Comparison of ENCODE assay signal across 12 cellular contexts in the genomic region with DNA sequence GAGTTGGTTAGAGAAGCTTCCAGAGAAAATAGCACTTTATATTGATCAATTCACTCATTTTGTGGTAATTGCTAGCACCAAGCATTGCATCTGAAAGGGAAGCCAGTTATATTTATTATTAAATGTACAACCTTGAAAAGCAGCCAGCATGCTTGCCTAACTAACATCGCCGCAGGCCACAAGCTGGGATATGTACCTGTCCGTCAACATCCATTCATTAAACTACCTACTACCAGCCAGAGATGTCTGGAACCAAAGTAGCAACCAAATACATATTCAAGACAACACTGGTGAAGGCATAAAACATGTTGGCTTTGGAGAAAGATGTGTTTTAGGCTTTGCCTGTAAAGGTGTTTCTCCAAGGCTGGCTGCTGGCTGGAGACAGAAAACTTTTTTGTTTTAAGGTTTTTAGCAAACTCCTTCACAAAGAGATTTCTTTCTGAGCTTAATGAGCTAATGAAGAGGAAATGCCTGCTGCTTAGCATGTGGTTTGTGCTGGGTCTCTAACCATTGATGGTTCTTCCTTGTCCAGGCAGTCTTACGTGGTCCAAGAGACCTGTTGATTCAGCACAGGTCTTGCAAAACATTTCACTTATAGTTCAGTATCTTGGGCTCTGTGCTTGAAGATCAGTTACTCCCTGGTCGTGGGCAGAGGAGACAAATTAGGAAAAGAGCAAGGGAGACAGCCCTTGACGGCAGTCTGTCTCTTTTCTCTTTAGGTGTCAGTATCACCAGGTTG. TPM values are rescaled to one million over a fixed set of nuclear protein-coding genes. Genes with fewer than 3 reads are reported as not detected.
DNase-seq lines count a peak whose midpoint lies in the region; ATAC-seq, FAIRE-seq and TF ChIP-seq lines count a peak whose summit lies in the region.
"Had no signal": no experiment of that assay in that cellular context is flagged by ENCODE, and none has a peak within 500 bp of the region (broad histone marks: within the 10 kb centered on the region; RNA-seq: fewer than 3 reads in every experiment).

No MANE protein-coding gene starts in this region.

- H3K27me3 Mint-ChIP-seq in CD14-positive monocyte (ENCODE audit: low read depth in 3 of 3), result peaks cover 0 to 1% (median 0%) of the 10 kb centered on the region in 3 donors
- H3K27me3 Mint-ChIP-seq in natural killer cell treated with Interleukin-12 subunit alpha and Interleukin-12 subunit beta and Interleukin-15 and Interleukin-18, amount 100 ng/mL, for 72 hours, result peaks cover 0 to 20% of the 10 kb centered on the region in 2 donors

- H3K9me3 ChIP-seq in MG63, result no peaks in the 10 kb centered on the region

- no peak for FAIRE-seq in bronchial epithelial cell (lab: Jason Lieb, UNC)

- H3K36me3 ChIP-seq in bronchial epithelial cell (ENCODE audit: control insufficient read depth, insufficient read depth, low read length) (peaks cover 12% of the 10 kb centered on the region), MG63 (peaks cover 55% of the 10 kb centered on the region)

- H3K27ac Mint-ChIP-seq in CD14-positive monocyte, result peak overlapping the region; percentile 83 to 98 (median 92)
- peak overlapping the region; percentile 77 to 96 for H3K27ac Mint-ChIP-seq in natural killer cell treated with Interleukin-12 subunit alpha and Interleukin-12 subunit beta and Interleukin-15 and Interleukin-18, amount 100 ng/mL, for 72 hours

- peak overlapping the region; percentile 43 to 73 for H3K4me3 Mint-ChIP-seq in CD14-positive monocyte
- H3K4me3 Mint-ChIP-seq in natural killer cell treated with Interleukin-12 subunit alpha and Interleukin-12 subunit beta and Interleukin-15 and Interleukin-18, amount 100 ng/mL, for 72 hours, result peak overlapping the region; percentile 83
- H3K4me3 Mint-ChIP-seq: stimulated activated naive CD8-positive, alpha-beta T cell treated with anti-CD3 and anti-CD28 coated beads, Interleukin-15, amount 100 ng/mL, for 72 hours had no signal

- H3K36me3 Mint-ChIP-seq in CD14-positive monocyte, result peaks cover 14 to 16% of the 10 kb centered on the region in 2 donors
- H3K36me3 Mint-ChIP-seq in natural killer cell treated with Interleukin-12 subunit alpha and Interleukin-12 subunit beta and Interleukin-15 and Interleukin-18, amount 100 ng/mL, for 72 hours, result no peaks in the 10 kb centered on the region

- no peaks in the 10 kb centered on the region for H3K9me3 Mint-ChIP-seq in CD14-positive monocyte
- no peaks in the 10 kb centered on the region for H3K9me3 Mint-ChIP-seq in natural killer cell treated with Interleukin-12 subunit alpha and Interleukin-12 subunit beta and Interleukin-15 and Interleukin-18, amount 100 ng/mL, for 72 hours
- H3K9me3 Mint-ChIP-seq: stimulated activated naive CD8-positive, alpha-beta T cell treated with anti-CD3 and anti-CD28 coated beads, Interleukin-15, amount 100 ng/mL, for 72 hours had no signal

- DNase-seq in CD14-positive monocyte (ENCODE audit: low spot score) (no peak), M059J (ENCODE audit: low read depth) (peak; percentile 41), bronchial epithelial cell (ENCODE audit: low read depth) (peak; percentile 76), NCI-H69 (lab: John Stamatoyannopoulos, UW) (no peak), retina (no peak), MG63 (no peak), NCI-H82 (lab: John Stamatoyannopoulos, UW) (no peak)
- DNase-seq in natural killer cell treated with Interleukin-12 subunit alpha and Interleukin-12 subunit beta and Interleukin-15 and Interleukin-18, amount 100 ng/mL, for 72 hours (ENCODE audit: low spot score), result no peak
- DNase-seq: GDM1, NCI-H1092 treated with DMSO at 0.1 percent for 48 hours had no signal

- H3K27me3 ChIP-seq in bronchial epithelial cell (ENCODE audit: control insufficient read depth, insufficient read depth, low read length), result no peaks in the 10 kb centered on the region
- no peaks in the 10 kb centered on the region for H3K27me3 ChIP-seq in MG63

- ATAC-seq in natural killer cell treated with Interleukin-12 subunit alpha and Interleukin-12 subunit beta and Interleukin-15 and Interleukin-18, amount 100 ng/mL, for 72 hours, result no peak

- H3K4me3 ChIP-seq in bronchial epithelial cell (ENCODE audit: low read depth, low read length), result no peak overlapping the region
- H3K4me3 ChIP-seq in MG63, result no peak overlapping the region; the same call in 1 of the 2 replicates

- intact Hi-C loops in CD14-positive monocyte (cut with micrococcal nuclease), result no loop called here

- no peak for TF ChIP-seq CTCF in CD14-positive monocyte (IDR thresholded peaks at IDR 0.05)
- no peak for TF ChIP-seq CTCF in bronchial epithelial cell (IDR thresholded peaks at IDR 0.05; ENCODE audit: insufficient read depth, low read length, severe bottlenecking)

- H3K4me1 Mint-ChIP-seq in CD14-positive monocyte, result peaks cover 72% of the 10 kb centered on the region
- peaks cover 13 to 27% of the 10 kb centered on the region in 2 donors for H3K4me1 Mint-ChIP-seq in natural killer cell treated with Interleukin-12 subunit alpha and Interleukin-12 subunit beta and Interleukin-15 and Interleukin-18, amount 100 ng/mL, for 72 hours (ENCODE audit: low read depth in 2 of 2)

RNA-seq across cellular contexts. Expression of a gene that starts 3.1 kb away (rescaled TPM):
- 1 to 10 TPM; 8.2 to 9.0 TPM for polyA plus RNA-seq in CD14-positive monocyte
- 7.3 and 13.8 TPM in 2 replicates for total RNA-seq in M059J (2014; rRNA removed; shearing (Covaris generic))
- total RNA-seq in bronchial epithelial cell, result 16.8 and 18.7 TPM in 2 replicates
- total RNA-seq in natural killer cell treated with Interleukin-12 subunit alpha and Interleukin-12 subunit beta and Interleukin-15 and Interleukin-18, amount 100 ng/mL, for 72 hours, result 10 to 100 TPM; 11.2 to 31.9 TPM
- 18.0 and 19.0 TPM in 2 replicates for total RNA-seq in MG63 (2014; rRNA removed; shearing (Covaris generic); ENCODE audit: low replicate concordance)
- polyA plus RNA-seq: neural cell had no signal

RNA-seq across cellular contexts. Expression of a gene that starts 49.5 kb away (rescaled TPM):
- polyA plus RNA-seq in CD14-positive monocyte, result 10 to 100 TPM; 12.2 to 13.3 TPM
- 19.3 and 20.6 TPM in 2 replicates for total RNA-seq in M059J (2014; rRNA removed; shearing (Covaris generic))
- 15.5 and 19.5 TPM in 2 replicates for total RNA-seq in bronchial epithelial cell
- total RNA-seq in natural killer cell treated with Interleukin-12 subunit alpha and Interleukin-12 subunit beta and Interleukin-15 and Interleukin-18, amount 100 ng/mL, for 72 hours, result 10 to 100 TPM; 11.2 to 17.1 TPM
- total RNA-seq in MG63 (2014; rRNA removed; shearing (Covaris generic); ENCODE audit: low replicate concordance), result 21.8 and 28.3 TPM in 2 replicates

RNA-seq across cellular contexts. Expression of a gene that starts 51.2 kb away (rescaled TPM):
- polyA plus RNA-seq in CD14-positive monocyte, result 1 to 10 TPM in 1 of 2 donors, under 1 TPM in 1; 0.81 to 1.1 TPM
- total RNA-seq in M059J (2014; rRNA removed; shearing (Covaris generic)), result 0.39 and 0.81 TPM in 2 replicates
- 1.1 and 1.3 TPM in 2 replicates for total RNA-seq in bronchial epithelial cell
- total RNA-seq in natural killer cell treated with Interleukin-12 subunit alpha and Interleukin-12 subunit beta and Interleukin-15 and Interleukin-18, amount 100 ng/mL, for 72 hours, result not detected
- not detected in 2 replicates for total RNA-seq in MG63 (2014; rRNA removed; shearing (Covaris generic); ENCODE audit: low replicate concordance)

Comparison
In these comparisons a context has a peak if more than half of its experiments do, and no peak if none do; other contexts are left out.
1. DNase-seq: peak in M059J (single experiment) and bronchial epithelial cell (single experiment); none in CD14-positive monocyte (single experiment), natural killer cell treated with Interleukin-12 subunit alpha and Interleukin-12 subunit beta and Interleukin-15 and Interleukin-18, amount 100 ng/mL, for 72 hours (single experiment), NCI-H69 (single experiment), retina (single experiment), MG63 (single experiment) and NCI-H82 (single experiment).